12 cellular contexts compared by ENCODE assay signal in genomic region chr9:99112750-99113417, GRCh38. TPM values are rescaled to one million over a fixed set of nuclear protein-coding genes. Genes with fewer than 3 reads are reported as not detected.
DNase-seq lines count a peak whose midpoint lies in the region; ATAC-seq and TF ChIP-seq lines count a peak whose summit lies in the region.
"Had no signal": no experiment of that assay in that cellular context is flagged by ENCODE, and none has a peak within 500 bp of the region (broad histone marks: within the 10 kb centered on the region; RNA-seq: fewer than 3 reads in every experiment).

No MANE protein-coding gene starts in this region.

- no peaks in the 10 kb centered on the region for H3K36me3 ChIP-seq in cardiac muscle cell
- peaks cover 0 to 5% (median 0%) of the 10 kb centered on the region in 9 donors for H3K36me3 ChIP-seq in heart left ventricle
- H3K36me3 ChIP-seq: esophagus squamous epithelium, tibial artery had no signal

- POLR2A ChIA-PET in activated CD4-positive, alpha-beta T cell treated with anti-CD3 and anti-CD28 coated beads, Interleukin-2, amount 10 ng/mL, durations not matched to agents 7 days and 5 days (lab: Charles Lee), result interaction anchor here (1.2 kb wide), 1 partner anchor 21 kb away, joined by 3 read pairs; no protein-coding TSS in a partner anchor

- CTCF ChIA-PET in activated CD4-positive, alpha-beta T cell treated with anti-CD3 and anti-CD28 coated beads, Interleukin-2, amount 10 ng/mL, durations not matched to agents 7 days and 5 days (lab: Charles Lee), result interaction anchor here (1.1 to 2.5 kb wide), 6 partner anchors 9 to 100 kb away, joined by 4 to 10 read pairs (median 4); no protein-coding TSS in a partner anchor

- 70 to 81% (median 77%) methylated on average over 6 of the region's 6 CpGs for WGBS in heart left ventricle, 4 donors

- H3K27ac ChIP-seq in cardiac muscle cell, result peak overlapping the region; percentile 14
- H3K27ac ChIP-seq in heart left ventricle, result peak overlapping the region in 1 of 12 donors; percentile 19

- TF ChIP-seq CTCF in cardiac muscle cell (IDR thresholded peaks at IDR 0.05; ENCODE audit: low read depth, low read length) (no peak), heart left ventricle (IDR thresholded peaks at IDR 0.05) (no peak), type B pancreatic cell (conservative IDR thresholded peaks at IDR 0.05) (no peak)

- intact Hi-C loops in heart left ventricle (cut with DNase I), result loop anchor here in 1 of 10 donors (10.0 kb wide), 1 partner anchor 118 kb away; no protein-coding TSS in a partner anchor
- intact Hi-C loops in cardiac septum (cut with DNase I), result no loop called here

- H3K4me3 ChIP-seq in cardiac muscle cell (no peak overlapping the region), heart left ventricle (no peak overlapping the region)
- H3K4me3 ChIP-seq: esophagus squamous epithelium, tibial artery had no signal

- H3K4me3 Mint-ChIP-seq in activated CD4-positive, alpha-beta T cell treated with anti-CD3 and anti-CD28 coated beads, Interleukin-2, amount 10 ng/mL, durations not matched to agents 7 days and 5 days, result peak overlapping the region; percentile 57
- H3K4me3 Mint-ChIP-seq in effector memory CD8-positive, alpha-beta T cell, result peak overlapping the region; percentile 6 to 74
- no peak overlapping the region for H3K4me3 Mint-ChIP-seq in type B pancreatic cell
- H3K4me3 Mint-ChIP-seq: neural crest cell had no signal

- H3K4me1 Mint-ChIP-seq in activated CD4-positive, alpha-beta T cell treated with anti-CD3 and anti-CD28 coated beads, Interleukin-2, amount 10 ng/mL, durations not matched to agents 7 days and 5 days, result peaks cover 90% of the 10 kb centered on the region
- peaks cover 68 to 80% of the 10 kb centered on the region in 2 donors for H3K4me1 Mint-ChIP-seq in effector memory CD8-positive, alpha-beta T cell (ENCODE audit: low read depth in 2 of 2)
- peaks cover 29% of the 10 kb centered on the region for H3K4me1 Mint-ChIP-seq in type B pancreatic cell (ENCODE audit: unreplicated experiment)

- H3K4me1 ChIP-seq in cardiac muscle cell (ENCODE audit: low read depth) (peaks cover 18% of the 10 kb centered on the region), heart left ventricle (peaks cover 0 to 85% (median 47%) of the 10 kb centered on the region in 12 donors)

- TF ChIP-seq POLR2A in heart left ventricle (IDR thresholded peaks at IDR 0.05), result no peak

- H3K9me3 ChIP-seq in cardiac muscle cell (ENCODE audit: low read depth) (no peaks in the 10 kb centered on the region), heart left ventricle (no peaks in the 10 kb centered on the region)
- H3K9me3 ChIP-seq: esophagus squamous epithelium, tibial artery had no signal

- H3K9me3 Mint-ChIP-seq in activated CD4-positive, alpha-beta T cell treated with anti-CD3 and anti-CD28 coated beads, Interleukin-2, amount 10 ng/mL, durations not matched to agents 7 days and 5 days, result peaks cover 2% of the 10 kb centered on the region
- no peaks in the 10 kb centered on the region for H3K9me3 Mint-ChIP-seq in effector memory CD8-positive, alpha-beta T cell
- H3K9me3 Mint-ChIP-seq in type B pancreatic cell, result no peaks in the 10 kb centered on the region
- H3K9me3 Mint-ChIP-seq: neural crest cell had no signal

- DNase-seq in cardiac muscle cell (ENCODE audit: low read depth in 1 of 2, low spot score in 1 of 2) (no peak), heart left ventricle (no peak), type B pancreatic cell (ENCODE audit: extremely low spot score, unreplicated experiment) (no peak), SIG-M5 treated with dmso at 0.1 percent for 504 hours (lab: John Stamatoyannopoulos, UW; ENCODE audit: unreplicated experiment) (no peak), DMS79 treated with DMSO at 0.1 percent for 48 hours (lab: John Stamatoyannopoulos, UW) (no peak), cardiac septum (ENCODE audit: low spot score) (no peak)
- peak; percentile 79 for DNase-seq in activated CD4-positive, alpha-beta T cell treated with anti-CD3 and anti-CD28 coated beads, Interleukin-2, amount 10 ng/mL, durations not matched to agents 7 days and 5 days
- peak; percentile 32 to 46 (median 40) for DNase-seq in effector memory CD8-positive, alpha-beta T cell
- DNase-seq: esophagus squamous epithelium, NCI-H69, tibial artery had no signal

- peaks cover 66% of the 10 kb centered on the region for H3K36me3 Mint-ChIP-seq in activated CD4-positive, alpha-beta T cell treated with anti-CD3 and anti-CD28 coated beads, Interleukin-2, amount 10 ng/mL, durations not matched to agents 7 days and 5 days (ENCODE audit: low read depth)
- peaks cover 10% of the 10 kb centered on the region for H3K36me3 Mint-ChIP-seq in effector memory CD8-positive, alpha-beta T cell (ENCODE audit: insufficient read depth)
- peaks cover 13% of the 10 kb centered on the region for H3K36me3 Mint-ChIP-seq in type B pancreatic cell

- no peak for ATAC-seq in heart left ventricle
- peak; percentile 95 for ATAC-seq in effector memory CD8-positive, alpha-beta T cell (replicated peaks)

- H3K27ac Mint-ChIP-seq in activated CD4-positive, alpha-beta T cell treated with anti-CD3 and anti-CD28 coated beads, Interleukin-2, amount 10 ng/mL, durations not matched to agents 7 days and 5 days, result peak overlapping the region; percentile 84
- H3K27ac Mint-ChIP-seq in effector memory CD8-positive, alpha-beta T cell, result peak overlapping the region; percentile 63 to 89
- peak overlapping the region; percentile 19 for H3K27ac Mint-ChIP-seq in type B pancreatic cell

- no peaks in the 10 kb centered on the region for H3K27me3 Mint-ChIP-seq in activated CD4-positive, alpha-beta T cell treated with anti-CD3 and anti-CD28 coated beads, Interleukin-2, amount 10 ng/mL, durations not matched to agents 7 days and 5 days
- no peaks in the 10 kb centered on the region for H3K27me3 Mint-ChIP-seq in effector memory CD8-positive, alpha-beta T cell
- no peaks in the 10 kb centered on the region for H3K27me3 Mint-ChIP-seq in type B pancreatic cell

- H3K27me3 ChIP-seq in cardiac muscle cell, result no peaks in the 10 kb centered on the region
- H3K27me3 ChIP-seq in heart left ventricle, result no peaks in the 10 kb centered on the region
- H3K27me3 ChIP-seq: esophagus squamous epithelium, tibial artery had no signal

RNA-seq across cellular contexts. Expression of gene TGFBR1, which starts 8.0 kb away (rescaled TPM):
- total RNA-seq in cardiac muscle cell (17.2 and 18.1 TPM in 2 replicates), heart left ventricle (10 to 100 TPM in 8 of 9 donors, 1 to 10 TPM in 1; 8.5 to 41.0 (median 14.7) TPM), type B pancreatic cell (ENCODE audit: low replicate concordance) (34.4 and 88.1 TPM in 2 replicates), cardiac septum (21.8 TPM)
- polyA plus RNA-seq in cardiac muscle cell (11.1 and 25.0 TPM in 2 replicates), heart left ventricle (1 to 10 TPM; 3.8 to 7.6 TPM)
- total RNA-seq in activated CD4-positive, alpha-beta T cell treated with anti-CD3 and anti-CD28 coated beads, Interleukin-2, amount 10 ng/mL, durations not matched to agents 7 days and 5 days, result 10 to 100 TPM; 60.7 to 71.2 TPM

Comparison
In these comparisons a context has a peak if more than half of its experiments do, and no peak if none do; other contexts are left out.
1. DNase-seq: peak in activated CD4-positive, alpha-beta T cell treated with anti-CD3 and anti-CD28 coated beads, Interleukin-2, amount 10 ng/mL, durations not matched to agents 7 days and 5 days (single experiment) and effector memory CD8-positive, alpha-beta T cell (3 of 3); none in cardiac muscle cell (0 of 2), heart left ventricle (0 of 5), type B pancreatic cell (single experiment), SIG-M5 treated with dmso at 0.1 percent for 504 hours (single experiment), DMS79 treated with DMSO at 0.1 percent for 48 hours (single experiment) and cardiac septum (single experiment).
2. H3K27ac Mint-ChIP-seq: peak in every context shown above with its lines; median percentile 84 in activated CD4-positive, alpha-beta T cell treated with anti-CD3 and anti-CD28 coated beads, Interleukin-2, amount 10 ng/mL, durations not matched to agents 7 days and 5 days; 76 in effector memory CD8-positive, alpha-beta T cell; 19 in type B pancreatic cell.